Comparison of ENCODE assay signal across 11 cellular contexts in genomic region chr18:70418551-70419311, GRCh38.
DNase-seq lines count a peak whose midpoint lies in the region; ATAC-seq and TF ChIP-seq lines count a peak whose summit lies in the region.
"Had no signal": no experiment of that assay in that cellular context is flagged by ENCODE, and none has a peak within 500 bp of the region (broad histone marks: within the 10 kb centered on the region; RNA-seq: fewer than 3 reads in every experiment).

No MANE protein-coding gene starts in this region.

- peak; percentile 64 for ATAC-seq in activated CD4-positive, alpha-beta T cell treated with anti-CD3 and anti-CD28 coated beads for 36 hours
- ATAC-seq in GM21529 (IDR thresholded peaks at IDR 0.05; ENCODE audit: unreplicated experiment) (peak; percentile 99), HG03159 (IDR thresholded peaks at IDR 0.05; ENCODE audit: unreplicated experiment) (peak; percentile 99)

- peaks cover 19% of the 10 kb centered on the region for H3K27me3 Mint-ChIP-seq in activated CD4-positive, alpha-beta T cell treated with anti-CD3 and anti-CD28 coated beads for 36 hours
- peaks cover 6% of the 10 kb centered on the region for H3K27me3 Mint-ChIP-seq in activated CD4-positive, alpha-beta T cell treated with anti-CD3 and anti-CD28 coated beads, Interleukin-2, amount 10 ng/mL, durations not matched to agents 24 days and 14 days
- H3K27me3 Mint-ChIP-seq in progenitor cell of endocrine pancreas: peaks cover 3% of the 10 kb centered on the region

- H3K79me2 ChIP-seq in trophoblast cell (ENCODE audit: control insufficient read depth, insufficient read depth, low read length, poor library complexity): no peaks in the 10 kb centered on the region

- no peak overlapping the region for H3K4me3 Mint-ChIP-seq in activated CD4-positive, alpha-beta T cell treated with anti-CD3 and anti-CD28 coated beads for 36 hours
- H3K4me3 Mint-ChIP-seq in activated CD4-positive, alpha-beta T cell treated with anti-CD3 and anti-CD28 coated beads, Interleukin-2, amount 10 ng/mL, durations not matched to agents 24 days and 14 days: no peak overlapping the region
- no peak overlapping the region for H3K4me3 Mint-ChIP-seq in progenitor cell of endocrine pancreas (ENCODE audit: low read depth)
- H3K4me3 Mint-ChIP-seq: T-helper 1 cell treated with Interleukin-12 subunit alpha and Interleukin-12 subunit beta and Interleukin-4 antibody, amounts not matched to agents 30 μg/mL and 1 μg/mL, for 36 hours had no signal

- no peak overlapping the region for H3K18ac ChIP-seq in trophoblast cell (ENCODE audit: low read length)

- POLR2A ChIA-PET in activated CD4-positive, alpha-beta T cell treated with anti-CD3 and anti-CD28 coated beads for 36 hours (lab: Charles Lee): interaction anchor here (0.6 kb wide), 1 partner anchor 213 kb away, joined by 4 read pairs; no protein-coding TSS in a partner anchor

- H3K4me1 Mint-ChIP-seq in activated CD4-positive, alpha-beta T cell treated with anti-CD3 and anti-CD28 coated beads for 36 hours: peaks cover 7% of the 10 kb centered on the region
- H3K4me1 Mint-ChIP-seq in activated CD4-positive, alpha-beta T cell treated with anti-CD3 and anti-CD28 coated beads, Interleukin-2, amount 10 ng/mL, durations not matched to agents 24 days and 14 days: peaks cover 5% of the 10 kb centered on the region
- peaks cover 26% of the 10 kb centered on the region for H3K4me1 Mint-ChIP-seq in progenitor cell of endocrine pancreas (ENCODE audit: low read depth)

- CTCF ChIA-PET in activated CD4-positive, alpha-beta T cell treated with anti-CD3 and anti-CD28 coated beads for 36 hours (lab: Charles Lee): interaction anchor here (0.7 to 1.2 kb wide), 2 partner anchors 72 to 458 kb away, joined by 3 read pairs; no protein-coding TSS in a partner anchor

- H3K36me3 ChIP-seq in trophoblast cell (ENCODE audit: control insufficient read depth in 1 of 2, insufficient read depth in 2 of 2, low read length in 2 of 2): no peaks in the 10 kb centered on the region
- H3K36me3 ChIP-seq: vagina had no signal

- no peak overlapping the region for H3K9ac ChIP-seq in trophoblast cell (ENCODE audit: low read length)

- no peaks in the 10 kb centered on the region for H3K9me3 Mint-ChIP-seq in activated CD4-positive, alpha-beta T cell treated with anti-CD3 and anti-CD28 coated beads for 36 hours (ENCODE audit: low read depth)
- no peaks in the 10 kb centered on the region for H3K9me3 Mint-ChIP-seq in activated CD4-positive, alpha-beta T cell treated with anti-CD3 and anti-CD28 coated beads, Interleukin-2, amount 10 ng/mL, durations not matched to agents 24 days and 14 days
- no peaks in the 10 kb centered on the region for H3K9me3 Mint-ChIP-seq in progenitor cell of endocrine pancreas (ENCODE audit: low read depth)
- H3K9me3 Mint-ChIP-seq: T-helper 1 cell treated with Interleukin-12 subunit alpha and Interleukin-12 subunit beta and Interleukin-4 antibody, amounts not matched to agents 30 μg/mL and 1 μg/mL, for 36 hours had no signal

- no peaks in the 10 kb centered on the region for H3K9me3 ChIP-seq in trophoblast cell (ENCODE audit: insufficient read depth, low read depth, low read length)
- H3K9me3 ChIP-seq: vagina had no signal

- no peak for TF ChIP-seq CTCF in progenitor cell of endocrine pancreas (IDR thresholded peaks at IDR 0.05; ENCODE audit: unreplicated experiment)

- H3K4me1 ChIP-seq in trophoblast cell (ENCODE audit: control insufficient read depth in 1 of 2, insufficient read depth in 2 of 2, low read length in 2 of 2): peaks cover 3 to 9% of the 10 kb centered on the region in 2 experiments

- H3K36me3 Mint-ChIP-seq in activated CD4-positive, alpha-beta T cell treated with anti-CD3 and anti-CD28 coated beads for 36 hours (ENCODE audit: low read depth): no peaks in the 10 kb centered on the region
- H3K36me3 Mint-ChIP-seq in activated CD4-positive, alpha-beta T cell treated with anti-CD3 and anti-CD28 coated beads, Interleukin-2, amount 10 ng/mL, durations not matched to agents 24 days and 14 days (ENCODE audit: low read depth): no peaks in the 10 kb centered on the region
- no peaks in the 10 kb centered on the region for H3K36me3 Mint-ChIP-seq in progenitor cell of endocrine pancreas (ENCODE audit: insufficient read depth)

- no peaks in the 10 kb centered on the region for H3K27me3 ChIP-seq in trophoblast cell (ENCODE audit: insufficient read depth, low read length)
- H3K27me3 ChIP-seq: vagina had no signal

- H4K91ac ChIP-seq in trophoblast cell (ENCODE audit: low read depth, low read length): no peak overlapping the region

- no peak overlapping the region for H4K12ac ChIP-seq in trophoblast cell (ENCODE audit: low read depth, low read length)

- no peak overlapping the region for H2AFZ ChIP-seq in trophoblast cell (ENCODE audit: insufficient read depth, low read length, poor library complexity)

- H3K4ac ChIP-seq in trophoblast cell (ENCODE audit: low read depth, low read length): no peak overlapping the region

- H3K27ac Mint-ChIP-seq in activated CD4-positive, alpha-beta T cell treated with anti-CD3 and anti-CD28 coated beads for 36 hours: no peak overlapping the region
- no peak overlapping the region for H3K27ac Mint-ChIP-seq in activated CD4-positive, alpha-beta T cell treated with anti-CD3 and anti-CD28 coated beads, Interleukin-2, amount 10 ng/mL, durations not matched to agents 24 days and 14 days
- H3K27ac Mint-ChIP-seq in progenitor cell of endocrine pancreas: peak overlapping the region; percentile 83
- H3K27ac Mint-ChIP-seq: T-helper 1 cell treated with Interleukin-12 subunit alpha and Interleukin-12 subunit beta and Interleukin-4 antibody, amounts not matched to agents 30 μg/mL and 1 μg/mL, for 36 hours had no signal

- H3K23ac ChIP-seq in trophoblast cell (ENCODE audit: low read length): no peak overlapping the region

- no peak overlapping the region for H3K14ac ChIP-seq in trophoblast cell (ENCODE audit: low read length)

- DNase-seq in activated CD4-positive, alpha-beta T cell treated with anti-CD3 and anti-CD28 coated beads for 36 hours: peak; percentile 11
- DNase-seq in activated CD4-positive, alpha-beta T cell treated with anti-CD3 and anti-CD28 coated beads, Interleukin-2, amount 10 ng/mL, durations not matched to agents 24 days and 14 days: no peak
- DNase-seq in progenitor cell of endocrine pancreas (ENCODE audit: low spot score, unreplicated experiment) (no peak), trophoblast cell (no peak), iPS-NIHi11 (ENCODE audit: low spot score) (no peak), dermis blood vessel endothelial cell (no peak)
- DNase-seq: amygdala had no signal

- no CpG with 5 or more reads among the region's 12 CpGs for WGBS in trophoblast cell (ENCODE audit: extremely low coverage, insufficient coverage, insufficient read length)

- H3K27ac ChIP-seq in trophoblast cell (ENCODE audit: low read depth, low read length): no peak overlapping the region
- H3K27ac ChIP-seq: vagina had no signal

- H2AK5ac ChIP-seq in trophoblast cell (ENCODE audit: low read length): no peak overlapping the region

- intact Hi-C loops in activated CD4-positive, alpha-beta T cell treated with anti-CD3 and anti-CD28 coated beads for 36 hours (cut with DNase I, micrococcal nuclease): no loop called here
- intact Hi-C loops in activated CD4-positive, alpha-beta T cell treated with anti-CD3 and anti-CD28 coated beads, Interleukin-2, amount 10 ng/mL, durations not matched to agents 24 days and 14 days (cut with micrococcal nuclease): no loop called here

- H2BK5ac ChIP-seq in trophoblast cell (ENCODE audit: low read depth, low read length, poor library complexity): no peak overlapping the region

- no peak overlapping the region for H3K4me2 ChIP-seq in trophoblast cell (ENCODE audit: low read length)

- no peak overlapping the region for H2BK120ac ChIP-seq in trophoblast cell (ENCODE audit: insufficient read depth, low read length, poor library complexity)

- H4K8ac ChIP-seq in trophoblast cell (ENCODE audit: low read depth, low read length): no peak overlapping the region

- H3K79me1 ChIP-seq in trophoblast cell (ENCODE audit: low read length): peaks cover 2% of the 10 kb centered on the region

- no peak overlapping the region for H3K4me3 ChIP-seq in trophoblast cell (ENCODE audit: low read depth, low read length)
- H3K4me3 ChIP-seq: vagina had no signal

- no peak overlapping the region for H2BK12ac ChIP-seq in trophoblast cell (ENCODE audit: low read length)
